Comparison of ENCODE assay signal across 15 cellular contexts in genomic region chr19:7187605-7188339, GRCh38.
"Had no signal": no experiment of that assay in that cellular context is flagged by ENCODE, and none has a peak within 500 bp of the region (broad histone marks: within the 10 kb centered on the region; RNA-seq: fewer than 3 reads in every experiment).

No MANE protein-coding gene starts in this region.

- FAIRE-seq: astrocyte, colon had no signal

- H3K9me3 ChIP-seq: gastrocnemius medialis, ovary, thyroid gland had no signal

- H3K27me3 ChIP-seq: gastrocnemius medialis, ovary, thyroid gland had no signal

- H3K9me3 Mint-ChIP-seq: activated CD4-positive, alpha-beta memory T cell treated with anti-CD3 and anti-CD28 coated beads, Interleukin-2, amount 10 ng/mL, durations not matched to agents 7 days and 5 days; activated naive CD4-positive, alpha-beta T cell treated with anti-CD3 and anti-CD28 coated beads for 36 hours; activated T-helper 17 cell treated with anti-CD3 and anti-CD28 coated beads, Interleukin-2, amount 50 U/mL, for 72 hours had no signal

- H3K36me3 ChIP-seq: ovary, thyroid gland had no signal

- ATAC-seq: activated CD4-positive, alpha-beta T cell treated with anti-CD3 and anti-CD28 coated beads for 36 hours; activated T-helper 17 cell treated with anti-CD3 and anti-CD28 coated beads, Interleukin-2, amount 50 U/mL, for 72 hours; gastrocnemius medialis had no signal

- DNase-seq: activated CD4-positive, alpha-beta memory T cell treated with anti-CD3 and anti-CD28 coated beads, Interleukin-2, amount 10 ng/mL, durations not matched to agents 7 days and 5 days; activated CD4-positive, alpha-beta T cell treated with anti-CD3 and anti-CD28 coated beads for 36 hours; activated CD8-positive, alpha-beta memory T cell treated with anti-CD3 and anti-CD28 coated beads, Interleukin-2, amount 50 U/mL, for 48 hours; activated naive CD4-positive, alpha-beta T cell treated with anti-CD3 and anti-CD28 coated beads for 36 hours; effector CD4-positive, alpha-beta T cell; gastrocnemius medialis; hippocampal formation; kidney glomerular epithelial cell; ovary; T-helper 9 cell; thyroid gland had no signal

- H3K4me3 ChIP-seq: gastrocnemius medialis, ovary, thyroid gland had no signal

- H3K27me3 Mint-ChIP-seq: activated T-helper 17 cell treated with anti-CD3 and anti-CD28 coated beads, Interleukin-2, amount 50 U/mL, for 72 hours had no signal

- H3K4me3 Mint-ChIP-seq: activated CD4-positive, alpha-beta memory T cell treated with anti-CD3 and anti-CD28 coated beads, Interleukin-2, amount 10 ng/mL, durations not matched to agents 7 days and 5 days; activated CD4-positive, alpha-beta T cell treated with anti-CD3 and anti-CD28 coated beads for 36 hours; activated naive CD4-positive, alpha-beta T cell treated with anti-CD3 and anti-CD28 coated beads for 36 hours; activated T-helper 17 cell treated with anti-CD3 and anti-CD28 coated beads, Interleukin-2, amount 50 U/mL, for 72 hours had no signal

- H3K27ac ChIP-seq: epithelial cell of prostate had no signal
